In the genomic region with DNA sequence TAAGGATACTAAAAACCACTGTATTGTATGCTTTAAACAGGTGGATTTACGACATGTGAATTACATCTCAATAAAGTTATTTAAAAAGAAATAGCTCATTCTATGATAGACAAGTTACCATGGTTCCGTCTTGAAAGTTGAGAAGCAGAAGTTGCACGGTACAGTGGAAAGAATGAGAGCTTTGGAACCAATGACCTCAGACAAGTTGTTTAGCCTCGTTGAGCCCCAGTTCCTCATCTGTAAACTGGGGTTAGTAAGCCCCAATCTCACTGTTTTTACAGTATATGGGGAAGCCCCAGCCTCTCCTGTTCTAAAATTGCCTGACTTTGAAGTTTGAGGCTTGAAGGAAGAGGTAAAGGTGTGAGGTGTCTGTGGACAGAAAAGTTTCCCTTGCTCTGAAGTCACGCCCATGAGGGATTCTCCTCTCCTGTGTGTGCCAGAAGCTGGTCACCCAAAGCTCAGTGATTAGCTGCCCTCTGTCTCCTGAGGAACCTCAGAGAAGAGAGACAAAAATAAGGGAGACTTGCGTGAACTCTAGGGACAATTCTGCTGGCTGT, we compare ENCODE assay signal across 1 cellular context.
TF ChIP-seq lines count a peak whose summit lies in the region.

No MANE protein-coding gene starts in this region.

TF ChIP-seq in HepG2, 621 proteins besides CTCF, POLR2A, EP300 and RAD21:
- TF ChIP-seq, protein P1, sequence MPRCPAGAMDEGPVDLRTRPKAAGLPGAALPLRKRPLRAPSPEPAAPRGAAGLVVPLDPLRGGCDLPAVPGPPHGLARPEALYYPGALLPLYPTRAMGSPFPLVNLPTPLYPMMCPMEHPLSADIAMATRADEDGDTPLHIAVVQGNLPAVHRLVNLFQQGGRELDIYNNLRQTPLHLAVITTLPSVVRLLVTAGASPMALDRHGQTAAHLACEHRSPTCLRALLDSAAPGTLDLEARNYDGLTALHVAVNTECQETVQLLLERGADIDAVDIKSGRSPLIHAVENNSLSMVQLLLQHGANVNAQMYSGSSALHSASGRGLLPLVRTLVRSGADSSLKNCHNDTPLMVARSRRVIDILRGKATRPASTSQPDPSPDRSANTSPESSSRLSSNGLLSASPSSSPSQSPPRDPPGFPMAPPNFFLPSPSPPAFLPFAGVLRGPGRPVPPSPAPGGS (CRISPR knock-in tag; IDR thresholded peaks at IDR 0.05): no peak
- TF ChIP-seq ZNF253 (CRISPR knock-in tag; IDR thresholded peaks at IDR 0.05; ENCODE audit: borderline replicate concordance) (no peak), ZNF790 (CRISPR knock-in tag; IDR thresholded peaks at IDR 0.05; ENCODE audit: borderline replicate concordance) (no peak)
